Comparison of ENCODE assay signal across 13 cellular contexts in the genomic region with DNA sequence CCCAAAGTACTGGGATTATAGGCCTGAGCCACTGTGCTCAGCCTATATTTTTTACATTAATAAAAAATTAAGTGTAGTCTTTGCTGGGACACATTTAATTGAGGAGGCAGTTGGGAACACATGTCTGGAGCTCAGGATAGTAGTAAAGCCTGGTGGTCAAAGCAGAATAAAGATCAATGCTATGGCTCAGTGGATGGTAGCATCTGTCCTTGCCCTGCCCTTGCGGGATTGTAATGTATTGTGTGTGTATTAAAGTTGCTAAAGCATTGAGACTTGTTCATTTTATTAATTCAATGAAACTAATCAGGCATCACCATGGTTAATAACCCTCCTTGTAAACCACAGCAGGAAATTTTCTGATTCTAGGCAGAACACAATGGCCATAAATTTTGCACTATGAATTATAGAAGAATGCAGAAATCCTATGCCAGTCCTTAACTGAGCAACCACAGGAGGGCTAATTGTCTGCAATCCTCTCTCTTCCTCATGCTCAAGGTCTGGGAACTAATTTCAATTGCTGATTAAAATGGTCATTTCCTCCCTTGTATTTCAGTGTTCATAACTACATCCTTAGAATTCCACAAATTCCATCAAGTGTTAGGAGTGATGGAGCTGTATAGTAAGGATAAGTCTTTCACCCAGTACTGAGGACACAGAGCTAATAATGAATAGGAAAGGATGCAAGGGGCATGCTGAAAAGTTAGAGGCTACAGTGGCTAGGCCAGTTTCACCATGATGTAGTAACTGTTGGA.
DNase-seq lines count a peak whose midpoint lies in the region; ATAC-seq, FAIRE-seq and TF ChIP-seq lines count a peak whose summit lies in the region.
"Had no signal": no experiment of that assay in that cellular context is flagged by ENCODE, and none has a peak within 500 bp of the region (broad histone marks: within the 10 kb centered on the region; RNA-seq: fewer than 3 reads in every experiment).

No MANE protein-coding gene starts in this region.

- no peak overlapping the region for H3K4me3 Mint-ChIP-seq in activated T-cell treated with anti-CD3 and anti-CD28 coated beads, Interleukin-2, amount 50 U/mL, for 72 hours
- H3K4me3 Mint-ChIP-seq: CD4-positive, CD25-positive, alpha-beta regulatory T cell had no signal

- no peaks in the 10 kb centered on the region for H3K36me3 Mint-ChIP-seq in activated T-cell treated with anti-CD3 and anti-CD28 coated beads, Interleukin-2, amount 50 U/mL, for 72 hours (ENCODE audit: insufficient read depth in 2 of 2)
- H3K36me3 Mint-ChIP-seq: CD4-positive, CD25-positive, alpha-beta regulatory T cell had no signal

- FAIRE-seq in HTR-8/SVneo (lab: Jason Lieb, UNC), result peak; percentile 97

- no peak overlapping the region for H3K27ac Mint-ChIP-seq in activated T-cell treated with anti-CD3 and anti-CD28 coated beads, Interleukin-2, amount 50 U/mL, for 72 hours
- H3K27ac Mint-ChIP-seq: CD4-positive, CD25-positive, alpha-beta regulatory T cell had no signal

- H3K27me3 Mint-ChIP-seq in activated T-cell treated with anti-CD3 and anti-CD28 coated beads, Interleukin-2, amount 50 U/mL, for 72 hours (ENCODE audit: low read depth), result no peaks in the 10 kb centered on the region
- H3K27me3 Mint-ChIP-seq: CD4-positive, CD25-positive, alpha-beta regulatory T cell had no signal

- H3K4me3 ChIP-seq in choroid plexus epithelial cell (ENCODE audit: low read depth, low read length), result no peak overlapping the region
- H3K4me3 ChIP-seq: sigmoid colon, stomach had no signal

- H3K9me3 Mint-ChIP-seq in activated T-cell treated with anti-CD3 and anti-CD28 coated beads, Interleukin-2, amount 50 U/mL, for 72 hours, result no peaks in the 10 kb centered on the region

- no peak for ATAC-seq in GM21390 (IDR thresholded peaks at IDR 0.05; ENCODE audit: unreplicated experiment)
- ATAC-seq in activated T-cell treated with anti-CD3 and anti-CD28 coated beads, Interleukin-2, amount 50 U/mL, for 72 hours (replicated peaks in 1 of 2), result no peak
- ATAC-seq in GM21529 (IDR thresholded peaks at IDR 0.05; ENCODE audit: unreplicated experiment), result no peak
- no peak for ATAC-seq in GM21737 (IDR thresholded peaks at IDR 0.05; ENCODE audit: unreplicated experiment)

- DNase-seq in AG08396 (ENCODE audit: low spot score) (peak; percentile 18), HTR-8/SVneo (ENCODE audit: insufficient read length, low spot score) (peak; percentile 59), choroid plexus epithelial cell (ENCODE audit: low read depth) (peak; percentile 57), kidney glomerular epithelial cell (lab: John Stamatoyannopoulos, UW) (peak; percentile 75)
- DNase-seq in activated T-cell treated with anti-CD3 and anti-CD28 coated beads, Interleukin-2, amount 50 U/mL, for 72 hours, result no peak
- DNase-seq: CD4-positive, CD25-positive, alpha-beta regulatory T cell; hypothalamus; NCI-H1105; sigmoid colon; stomach had no signal

- no peaks in the 10 kb centered on the region for H3K4me1 Mint-ChIP-seq in activated T-cell treated with anti-CD3 and anti-CD28 coated beads, Interleukin-2, amount 50 U/mL, for 72 hours (ENCODE audit: low read depth)
- H3K4me1 Mint-ChIP-seq: CD4-positive, CD25-positive, alpha-beta regulatory T cell had no signal

- no peak for TF ChIP-seq CTCF in choroid plexus epithelial cell (conservative IDR thresholded peaks at IDR 0.05; ENCODE audit: low read depth, low read length)

Comparison
In these comparisons a context has a peak if more than half of its experiments do, and no peak if none do; other contexts are left out.
1. DNase-seq: peak in AG08396 (single experiment), HTR-8/SVneo (single experiment), choroid plexus epithelial cell (single experiment) and kidney glomerular epithelial cell (single experiment); none in activated T-cell treated with anti-CD3 and anti-CD28 coated beads, Interleukin-2, amount 50 U/mL, for 72 hours (0 of 2).